Comparison of ENCODE assay signal across 1 cellular context in genomic region chr16:85145188-85145587, GRCh38.
TF ChIP-seq lines count a peak whose summit lies in the region.

No MANE protein-coding gene starts in this region.

TF ChIP-seq in HepG2, 621 proteins besides CTCF, POLR2A, EP300 and RAD21 (continued from another document and continues in another):
- TF ChIP-seq DZIP1 (CRISPR knock-in tag; IDR thresholded peaks at IDR 0.05) (no peak), HES4 (CRISPR knock-in tag; IDR thresholded peaks at IDR 0.05; ENCODE audit: borderline replicate concordance) (0 out of 2 replicates have a peak, but pooled peaks have one; percentile 67), ZNF44 (CRISPR knock-in tag; IDR thresholded peaks at IDR 0.05) (no peak), MTERF4 (CRISPR knock-in tag; IDR thresholded peaks at IDR 0.05) (no peak), ZHX1 (CRISPR knock-in tag; IDR thresholded peaks at IDR 0.05; ENCODE audit: low read depth) (no peak), PHF20 (CRISPR knock-in tag; IDR thresholded peaks at IDR 0.05) (no peak), HNRNPH1 (optimal IDR thresholded peaks at IDR 0.05; ENCODE audit: low read depth, low read length) (no peak), EEA1 (CRISPR knock-in tag; IDR thresholded peaks at IDR 0.05; ENCODE audit: borderline replicate concordance) (0 out of 2 replicates have a peak, but pooled peaks have one; percentile 8), JUN (CRISPR knock-in tag; IDR thresholded peaks at IDR 0.05) (no peak), TBP (CRISPR knock-in tag; IDR thresholded peaks at IDR 0.05) (no peak), ZBTB40 (IDR thresholded peaks at IDR 0.05) (no peak), ZBTB40 (CRISPR knock-in tag; IDR thresholded peaks at IDR 0.05) (no peak), TIGD3 (CRISPR knock-in tag; IDR thresholded peaks at IDR 0.05; ENCODE audit: borderline replicate concordance) (no peak), HNRNPK (IDR thresholded peaks at IDR 0.05; ENCODE audit: low read depth, low read length, poor library complexity, severe bottlenecking) (no peak), ZNF564 (CRISPR knock-in tag; IDR thresholded peaks at IDR 0.05) (no peak), ZNF768 (CRISPR knock-in tag; IDR thresholded peaks at IDR 0.05) (peak; percentile 99), ZUFSP (CRISPR knock-in tag; IDR thresholded peaks at IDR 0.05; ENCODE audit: borderline replicate concordance) (no peak), PRDM15 (CRISPR knock-in tag; IDR thresholded peaks at IDR 0.05) (no peak), RXRA (CRISPR knock-in tag; IDR thresholded peaks at IDR 0.05) (no peak), ERF (CRISPR knock-in tag; IDR thresholded peaks at IDR 0.05) (no peak), SAP130 (CRISPR knock-in tag; IDR thresholded peaks at IDR 0.05; ENCODE audit: low read depth) (no peak), ZMYM3 (CRISPR knock-in tag; IDR thresholded peaks at IDR 0.05) (peak; percentile 61; the same call in 1 of the 2 replicates), HNF4A (CRISPR knock-in tag; IDR thresholded peaks at IDR 0.05) (no peak), NFE2L1 (CRISPR knock-in tag; IDR thresholded peaks at IDR 0.05; ENCODE audit: borderline replicate concordance) (no peak), SMAD9 (CRISPR knock-in tag; IDR thresholded peaks at IDR 0.05) (no peak), PBX3 (CRISPR knock-in tag; IDR thresholded peaks at IDR 0.05; ENCODE audit: borderline replicate concordance) (no peak), TARDBP (CRISPR knock-in tag; IDR thresholded peaks at IDR 0.05) (no peak), FOXP4 (CRISPR knock-in tag; IDR thresholded peaks at IDR 0.05) (no peak), KDM4B (CRISPR knock-in tag; IDR thresholded peaks at IDR 0.05) (no peak)
